1 cellular context compared by ENCODE assay signal in genomic region chr9:4679268-4680177, GRCh38.
TF ChIP-seq lines count a peak whose summit lies in the region.

Gene CDC37L1 (plus strand): TSS chr9:4679569. CDS start chr9:4679768, 199 bp downstream.

TF ChIP-seq in HepG2, 621 proteins besides CTCF, POLR2A, EP300 and RAD21 (continued from another document and continues in another):
- TF ChIP-seq, protein P1, sequence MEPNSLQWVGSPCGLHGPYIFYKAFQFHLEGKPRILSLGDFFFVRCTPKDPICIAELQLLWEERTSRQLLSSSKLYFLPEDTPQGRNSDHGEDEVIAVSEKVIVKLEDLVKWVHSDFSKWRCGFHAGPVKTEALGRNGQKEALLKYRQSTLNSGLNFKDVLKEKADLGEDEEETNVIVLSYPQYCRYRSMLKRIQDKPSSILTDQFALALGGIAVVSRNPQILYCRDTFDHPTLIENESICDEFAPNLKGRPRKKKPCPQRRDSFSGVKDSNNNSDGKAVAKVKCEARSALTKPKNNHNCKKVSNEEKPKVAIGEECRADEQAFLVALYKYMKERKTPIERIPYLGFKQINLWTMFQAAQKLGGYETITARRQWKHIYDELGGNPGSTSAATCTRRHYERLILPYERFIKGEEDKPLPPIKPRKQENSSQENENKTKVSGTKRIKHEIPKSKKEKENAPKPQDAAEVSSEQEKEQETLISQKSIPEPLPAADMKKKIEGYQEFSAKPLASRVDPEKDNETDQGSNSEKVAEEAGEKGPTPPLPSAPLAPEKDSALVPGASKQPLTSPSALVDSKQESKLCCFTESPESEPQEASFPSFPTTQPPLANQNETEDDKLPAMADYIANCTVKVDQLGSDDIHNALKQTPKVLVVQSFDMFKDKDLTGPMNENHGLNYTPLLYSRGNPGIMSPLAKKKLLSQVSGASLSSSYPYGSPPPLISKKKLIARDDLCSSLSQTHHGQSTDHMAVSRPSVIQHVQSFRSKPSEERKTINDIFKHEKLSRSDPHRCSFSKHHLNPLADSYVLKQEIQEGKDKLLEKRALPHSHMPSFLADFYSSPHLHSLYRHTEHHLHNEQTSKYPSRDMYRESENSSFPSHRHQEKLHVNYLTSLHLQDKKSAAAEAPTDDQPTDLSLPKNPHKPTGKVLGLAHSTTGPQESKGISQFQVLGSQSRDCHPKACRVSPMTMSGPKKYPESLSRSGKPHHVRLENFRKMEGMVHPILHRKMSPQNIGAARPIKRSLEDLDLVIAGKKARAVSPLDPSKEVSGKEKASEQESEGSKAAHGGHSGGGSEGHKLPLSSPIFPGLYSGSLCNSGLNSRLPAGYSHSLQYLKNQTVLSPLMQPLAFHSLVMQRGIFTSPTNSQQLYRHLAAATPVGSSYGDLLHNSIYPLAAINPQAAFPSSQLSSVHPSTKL (CRISPR knock-in tag; IDR thresholded peaks at IDR 0.05), result peak; percentile 80
- TF ChIP-seq PPARG (CRISPR knock-in tag; conservative IDR thresholded peaks at IDR 0.05), result 0 out of 2 replicates have a peak, but pooled peaks have one; percentile 33
- peak; percentile 47; the same call in 1 of the 2 replicates for TF ChIP-seq ZKSCAN8 (CRISPR knock-in tag; IDR thresholded peaks at IDR 0.05; ENCODE audit: borderline replicate concordance)
- TF ChIP-seq, protein P2, sequence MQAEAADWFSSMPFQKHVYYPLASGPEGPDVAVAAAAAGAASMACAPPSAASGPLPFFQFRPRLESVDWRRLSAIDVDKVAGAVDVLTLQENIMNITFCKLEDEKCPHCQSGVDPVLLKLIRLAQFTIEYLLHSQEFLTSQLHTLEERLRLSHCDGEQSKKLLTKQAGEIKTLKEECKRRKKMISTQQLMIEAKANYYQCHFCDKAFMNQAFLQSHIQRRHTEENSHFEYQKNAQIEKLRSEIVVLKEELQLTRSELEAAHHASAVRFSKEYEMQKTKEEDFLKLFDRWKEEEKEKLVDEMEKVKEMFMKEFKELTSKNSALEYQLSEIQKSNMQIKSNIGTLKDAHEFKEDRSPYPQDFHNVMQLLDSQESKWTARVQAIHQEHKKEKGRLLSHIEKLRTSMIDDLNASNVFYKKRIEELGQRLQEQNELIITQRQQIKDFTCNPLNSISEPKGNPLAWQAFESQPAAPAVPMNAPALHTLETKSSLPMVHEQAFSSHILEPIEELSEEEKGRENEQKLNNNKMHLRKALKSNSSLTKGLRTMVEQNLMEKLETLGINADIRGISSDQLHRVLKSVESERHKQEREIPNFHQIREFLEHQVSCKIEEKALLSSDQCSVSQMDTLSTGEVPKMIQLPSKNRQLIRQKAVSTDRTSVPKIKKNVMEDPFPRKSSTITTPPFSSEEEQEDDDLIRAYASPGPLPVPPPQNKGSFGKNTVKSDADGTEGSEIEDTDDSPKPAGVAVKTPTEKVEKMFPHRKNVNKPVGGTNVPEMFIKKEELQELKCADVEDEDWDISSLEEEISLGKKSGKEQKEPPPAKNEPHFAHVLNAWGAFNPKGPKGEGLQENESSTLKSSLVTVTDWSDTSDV (CRISPR knock-in tag; IDR thresholded peaks at IDR 0.05), result peak; percentile 27; the same call in 1 of the 2 replicates
- TF ChIP-seq TCF7 (IDR thresholded peaks at IDR 0.05; ENCODE audit: low read depth), result no peak
- TF ChIP-seq SAP130 (CRISPR knock-in tag; IDR thresholded peaks at IDR 0.05; ENCODE audit: low read depth), result peak; percentile 91
- peak; percentile 95 for TF ChIP-seq ZFX (CRISPR knock-in tag; IDR thresholded peaks at IDR 0.05; ENCODE audit: low read depth)
- TF ChIP-seq EED (CRISPR knock-in tag; IDR thresholded peaks at IDR 0.05), result peak; percentile 82
- TF ChIP-seq ZNF672 (CRISPR knock-in tag; IDR thresholded peaks at IDR 0.05), result 0 out of 2 replicates have a peak, but pooled peaks have one; percentile 40
- peak; percentile 54; the same call in 1 of the 2 replicates for TF ChIP-seq KDM4B (CRISPR knock-in tag; IDR thresholded peaks at IDR 0.05)
- TF ChIP-seq ESRRA (CRISPR knock-in tag; IDR thresholded peaks at IDR 0.05; ENCODE audit: low read depth), result no peak
- TF ChIP-seq YEATS4 (CRISPR knock-in tag; IDR thresholded peaks at IDR 0.05; ENCODE audit: borderline replicate concordance), result peak; percentile 91
- TF ChIP-seq, protein P3, sequence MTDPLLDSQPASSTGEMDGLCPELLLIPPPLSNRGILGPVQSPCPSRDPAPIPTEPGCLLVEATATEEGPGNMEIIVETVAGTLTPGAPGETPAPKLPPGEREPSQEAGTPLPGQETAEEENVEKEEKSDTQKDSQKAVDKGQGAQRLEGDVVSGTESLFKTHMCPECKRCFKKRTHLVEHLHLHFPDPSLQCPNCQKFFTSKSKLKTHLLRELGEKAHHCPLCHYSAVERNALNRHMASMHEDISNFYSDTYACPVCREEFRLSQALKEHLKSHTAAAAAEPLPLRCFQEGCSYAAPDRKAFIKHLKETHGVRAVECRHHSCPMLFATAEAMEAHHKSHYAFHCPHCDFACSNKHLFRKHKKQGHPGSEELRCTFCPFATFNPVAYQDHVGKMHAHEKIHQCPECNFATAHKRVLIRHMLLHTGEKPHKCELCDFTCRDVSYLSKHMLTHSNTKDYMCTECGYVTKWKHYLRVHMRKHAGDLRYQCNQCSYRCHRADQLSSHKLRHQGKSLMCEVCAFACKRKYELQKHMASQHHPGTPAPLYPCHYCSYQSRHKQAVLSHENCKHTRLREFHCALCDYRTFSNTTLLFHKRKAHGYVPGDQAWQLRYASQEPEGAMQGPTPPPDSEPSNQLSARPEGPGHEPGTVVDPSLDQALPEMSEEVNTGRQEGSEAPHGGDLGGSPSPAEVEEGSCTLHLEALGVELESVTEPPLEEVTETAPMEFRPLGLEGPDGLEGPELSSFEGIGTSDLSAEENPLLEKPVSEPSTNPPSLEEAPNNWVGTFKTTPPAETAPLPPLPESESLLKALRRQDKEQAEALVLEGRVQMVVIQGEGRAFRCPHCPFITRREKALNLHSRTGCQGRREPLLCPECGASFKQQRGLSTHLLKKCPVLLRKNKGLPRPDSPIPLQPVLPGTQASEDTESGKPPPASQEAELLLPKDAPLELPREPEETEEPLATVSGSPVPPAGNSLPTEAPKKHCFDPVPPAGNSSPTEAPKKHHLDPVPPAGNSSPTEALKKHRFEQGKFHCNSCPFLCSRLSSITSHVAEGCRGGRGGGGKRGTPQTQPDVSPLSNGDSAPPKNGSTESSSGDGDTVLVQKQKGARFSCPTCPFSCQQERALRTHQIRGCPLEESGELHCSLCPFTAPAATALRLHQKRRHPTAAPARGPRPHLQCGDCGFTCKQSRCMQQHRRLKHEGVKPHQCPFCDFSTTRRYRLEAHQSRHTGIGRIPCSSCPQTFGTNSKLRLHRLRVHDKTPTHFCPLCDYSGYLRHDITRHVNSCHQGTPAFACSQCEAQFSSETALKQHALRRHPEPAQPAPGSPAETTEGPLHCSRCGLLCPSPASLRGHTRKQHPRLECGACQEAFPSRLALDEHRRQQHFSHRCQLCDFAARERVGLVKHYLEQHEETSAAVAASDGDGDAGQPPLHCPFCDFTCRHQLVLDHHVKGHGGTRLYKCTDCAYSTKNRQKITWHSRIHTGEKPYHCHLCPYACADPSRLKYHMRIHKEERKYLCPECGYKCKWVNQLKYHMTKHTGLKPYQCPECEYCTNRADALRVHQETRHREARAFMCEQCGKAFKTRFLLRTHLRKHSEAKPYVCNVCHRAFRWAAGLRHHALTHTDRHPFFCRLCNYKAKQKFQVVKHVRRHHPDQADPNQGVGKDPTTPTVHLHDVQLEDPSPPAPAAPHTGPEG (CRISPR knock-in tag; IDR thresholded peaks at IDR 0.05), result peak; percentile 99
- TF ChIP-seq THAP8 (CRISPR knock-in tag; IDR thresholded peaks at IDR 0.05; ENCODE audit: borderline replicate concordance), result peak; percentile 40; the same call in 1 of the 2 replicates
- TF ChIP-seq, protein P4, sequence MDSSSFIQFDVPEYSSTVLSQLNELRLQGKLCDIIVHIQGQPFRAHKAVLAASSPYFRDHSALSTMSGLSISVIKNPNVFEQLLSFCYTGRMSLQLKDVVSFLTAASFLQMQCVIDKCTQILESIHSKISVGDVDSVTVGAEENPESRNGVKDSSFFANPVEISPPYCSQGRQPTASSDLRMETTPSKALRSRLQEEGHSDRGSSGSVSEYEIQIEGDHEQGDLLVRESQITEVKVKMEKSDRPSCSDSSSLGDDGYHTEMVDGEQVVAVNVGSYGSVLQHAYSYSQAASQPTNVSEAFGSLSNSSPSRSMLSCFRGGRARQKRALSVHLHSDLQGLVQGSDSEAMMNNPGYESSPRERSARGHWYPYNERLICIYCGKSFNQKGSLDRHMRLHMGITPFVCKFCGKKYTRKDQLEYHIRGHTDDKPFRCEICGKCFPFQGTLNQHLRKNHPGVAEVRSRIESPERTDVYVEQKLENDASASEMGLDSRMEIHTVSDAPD (CRISPR knock-in tag; IDR thresholded peaks at IDR 0.05), result peak; percentile 40
- peak; percentile 32; the same call in 1 of the 2 replicates for TF ChIP-seq ZNF646 (CRISPR knock-in tag; IDR thresholded peaks at IDR 0.05)
- no peak for TF ChIP-seq CHD2 (IDR thresholded peaks at IDR 0.05; ENCODE audit: low read depth, low read length)
- TF ChIP-seq GRHL1 (CRISPR knock-in tag; conservative IDR thresholded peaks at IDR 0.05), result no peak
- no peak for TF ChIP-seq CBX1 (IDR thresholded peaks at IDR 0.05; ENCODE audit: low read depth)
- no peak for TF ChIP-seq ZMYM3 (CRISPR knock-in tag; IDR thresholded peaks at IDR 0.05)
- TF ChIP-seq HOXA9 (CRISPR knock-in tag; IDR thresholded peaks at IDR 0.05; ENCODE audit: borderline replicate concordance), result 0 out of 2 replicates have a peak, but pooled peaks have one; percentile 20
- no peak for TF ChIP-seq HNRNPH1 (optimal IDR thresholded peaks at IDR 0.05; ENCODE audit: low read depth, low read length)
- peak; percentile 87 for TF ChIP-seq POGK (CRISPR knock-in tag; conservative IDR thresholded peaks at IDR 0.05)
- TF ChIP-seq ZNF557 (CRISPR knock-in tag; IDR thresholded peaks at IDR 0.05), result peak; percentile 53; the same call in 1 of the 2 replicates
- TF ChIP-seq MEIS1 (CRISPR knock-in tag; IDR thresholded peaks at IDR 0.05; ENCODE audit: borderline replicate concordance), result peak; percentile 59; the same call in 1 of the 2 replicates
- TF ChIP-seq ZNF282 (IDR thresholded peaks at IDR 0.05; ENCODE audit: partially characterized antibody), result no peak
- TF ChIP-seq NFKBIZ (CRISPR knock-in tag; IDR thresholded peaks at IDR 0.05), result 0 out of 2 replicates have a peak, but pooled peaks have one; percentile 61
- peak; percentile 38; the same call in 1 of the 2 replicates for TF ChIP-seq ZIK1 (CRISPR knock-in tag; IDR thresholded peaks at IDR 0.05; ENCODE audit: borderline replicate concordance, low read depth)
